In the genomic region with DNA sequence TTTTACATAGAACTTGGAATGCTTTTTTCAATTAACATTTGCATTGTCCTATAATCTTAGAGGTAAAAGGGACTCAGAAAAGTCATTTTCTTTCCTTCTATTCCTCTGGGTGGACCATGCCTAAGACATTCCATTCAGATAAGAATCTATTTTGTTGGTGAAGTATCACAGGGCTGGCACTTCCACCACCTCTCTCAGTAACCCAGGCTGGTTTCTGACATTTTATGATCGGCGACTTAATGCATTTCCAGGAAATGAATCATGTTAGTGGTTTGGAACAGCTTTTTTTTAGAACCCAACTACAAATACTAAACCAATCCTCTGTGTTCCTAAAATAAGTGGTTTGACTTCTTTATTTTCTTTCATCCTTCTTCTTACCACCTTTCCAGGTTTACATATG, we compare ENCODE assay signal across 11 cellular contexts. TPM values are rescaled to one million over a fixed set of nuclear protein-coding genes. Genes with fewer than 3 reads are reported as not detected.
A peak's percentile ranks its signal among the peaks of the same experiment; 100 is the strongest.
DNase-seq lines count a peak whose midpoint lies in the region; ATAC-seq and TF ChIP-seq lines count a peak whose summit lies in the region.
"Had no signal": no experiment of that assay in that cellular context is flagged by ENCODE, and none has a peak within 500 bp of the region (broad histone marks: within the 10 kb centered on the region; RNA-seq: fewer than 3 reads in every experiment).

No MANE protein-coding gene starts in this region.

- H3K9me3 ChIP-seq in mesenchymal stem cell (ENCODE audit: control insufficient read depth, low read length), result no peaks in the 10 kb centered on the region
- H3K9me3 ChIP-seq in colonic mucosa, result no peaks in the 10 kb centered on the region

- peak; percentile 83 for DNase-seq in ELR (ENCODE audit: low read depth)
- DNase-seq in M059J (ENCODE audit: low read depth), result peak; percentile 92
- no peak for DNase-seq in activated naive CD8-positive, alpha-beta T cell treated with anti-CD3 and anti-CD28 coated beads for 36 hours
- peak; percentile 28 for DNase-seq in mesenchymal stem cell
- DNase-seq in anterior cingulate cortex (lab: John Stamatoyannopoulos, UW), result no peak
- DNase-seq in NCI-H1105 (lab: John Stamatoyannopoulos, UW), result no peak
- DNase-seq in colonic mucosa, result no peak
- DNase-seq: midbrain, NCI-H526, trophoblast cell had no signal

- no peak overlapping the region for H3K18ac ChIP-seq in mesenchymal stem cell (ENCODE audit: low read depth in 1 of 2, low read length in 2 of 2)

- no peak overlapping the region for H2BK5ac ChIP-seq in mesenchymal stem cell (ENCODE audit: low read depth, low read length, poor library complexity, severe bottlenecking)

- H3K4me1 Mint-ChIP-seq in activated naive CD8-positive, alpha-beta T cell treated with anti-CD3 and anti-CD28 coated beads for 36 hours, result peaks cover 18% of the 10 kb centered on the region

- no peak overlapping the region for H2BK12ac ChIP-seq in mesenchymal stem cell (ENCODE audit: low read length in 2 of 2)

- peak overlapping the region; percentile 45 for H3K27ac Mint-ChIP-seq in activated naive CD8-positive, alpha-beta T cell treated with anti-CD3 and anti-CD28 coated beads for 36 hours

- no peak overlapping the region for H3K4me3 Mint-ChIP-seq in activated naive CD8-positive, alpha-beta T cell treated with anti-CD3 and anti-CD28 coated beads for 36 hours

- no peak overlapping the region for H2BK120ac ChIP-seq in mesenchymal stem cell (ENCODE audit: low read depth, low read length)

- no peak overlapping the region for H2BK15ac ChIP-seq in mesenchymal stem cell (ENCODE audit: low read depth, poor library complexity, severe bottlenecking)

- H2AK5ac ChIP-seq in mesenchymal stem cell (ENCODE audit: low read length, severe bottlenecking), result no peak overlapping the region

- H3K4me2 ChIP-seq in mesenchymal stem cell (ENCODE audit: low read length, poor library complexity, severe bottlenecking), result no peak overlapping the region

- no peak overlapping the region for H4K91ac ChIP-seq in mesenchymal stem cell (ENCODE audit: low read length)

- H3K79me1 ChIP-seq in mesenchymal stem cell (replicated peaks; ENCODE audit: low read length, poor library complexity, severe bottlenecking), result no peaks in the 10 kb centered on the region

- no peak overlapping the region for H3K9ac ChIP-seq in mesenchymal stem cell (ENCODE audit: low read length)
- no peak overlapping the region for H3K9ac ChIP-seq in colonic mucosa (ENCODE audit: low read depth in 2 of 2, low read length in 2 of 2)

- no peaks in the 10 kb centered on the region for H3K9me3 Mint-ChIP-seq in activated naive CD8-positive, alpha-beta T cell treated with anti-CD3 and anti-CD28 coated beads for 36 hours

- TF ChIP-seq CTCF in colonic mucosa (IDR thresholded peaks at IDR 0.05), result no peak

- peaks cover 11% of the 10 kb centered on the region for H3K27me3 Mint-ChIP-seq in activated naive CD8-positive, alpha-beta T cell treated with anti-CD3 and anti-CD28 coated beads for 36 hours

- H2AFZ ChIP-seq in mesenchymal stem cell (ENCODE audit: low read depth, low read length), result no peak overlapping the region

- H3K36me3 ChIP-seq in mesenchymal stem cell (ENCODE audit: control insufficient read depth in 1 of 2, insufficient read depth in 2 of 2, low read depth in 1 of 2, low read length in 2 of 2) (no peaks in the 10 kb centered on the region), colonic mucosa (no peaks in the 10 kb centered on the region)

- intact Hi-C loops in colonic mucosa (cut with DNase I), result no loop called here

- H3K23ac ChIP-seq in mesenchymal stem cell (ENCODE audit: low read length in 2 of 2), result no peak overlapping the region

- H4K8ac ChIP-seq in mesenchymal stem cell (ENCODE audit: low read length), result no peak overlapping the region

- peaks cover 3% of the 10 kb centered on the region for H3K36me3 Mint-ChIP-seq in activated naive CD8-positive, alpha-beta T cell treated with anti-CD3 and anti-CD28 coated beads for 36 hours

- no peak overlapping the region for H3K14ac ChIP-seq in mesenchymal stem cell (ENCODE audit: low read length in 2 of 2)

- no peak for ATAC-seq in GM21390 (IDR thresholded peaks at IDR 0.05; ENCODE audit: unreplicated experiment)

- H3K4me3 ChIP-seq in mesenchymal stem cell (ENCODE audit: insufficient read depth in 1 of 2, low read depth in 1 of 2, low read length in 2 of 2) (no peak overlapping the region), colonic mucosa (no peak overlapping the region)

- no peak overlapping the region for H3K4ac ChIP-seq in mesenchymal stem cell (ENCODE audit: low read depth in 1 of 2, low read length in 2 of 2)

- H3K4me1 ChIP-seq in mesenchymal stem cell (ENCODE audit: control insufficient read depth, insufficient read depth, low read depth, low read length) (no peaks in the 10 kb centered on the region), colonic mucosa (no peaks in the 10 kb centered on the region)

- WGBS in mesenchymal stem cell, result 0% methylated on average over 2 of the region's 2 CpGs

- H3K27me3 ChIP-seq in mesenchymal stem cell (ENCODE audit: control insufficient read depth in 1 of 2, insufficient read depth in 1 of 2, low read length in 2 of 2) (no peaks in the 10 kb centered on the region), colonic mucosa (no peaks in the 10 kb centered on the region)

- H3K27ac ChIP-seq in mesenchymal stem cell (ENCODE audit: low read length, poor library complexity, severe bottlenecking), result no peak overlapping the region
- no peak overlapping the region for H3K27ac ChIP-seq in colonic mucosa

RNA-seq across cellular contexts. Expression of a gene that starts 27.0 kb away (rescaled TPM):
- total RNA-seq in M059J (2014; rRNA removed; shearing (Covaris generic)), result 3.0 and 3.6 TPM in 2 replicates
- 1 to 10 TPM in 1 of 2 experiments, under 1 TPM in 1; 0.74 to 1.0 TPM for total RNA-seq in activated naive CD8-positive, alpha-beta T cell treated with anti-CD3 and anti-CD28 coated beads for 36 hours
- polyA plus RNA-seq in mesenchymal stem cell (2013, experiment 1 of 2), result not detected
- not detected for polyA plus RNA-seq in mesenchymal stem cell (2013, experiment 2 of 2)
- under 1 TPM in 1 of 2 donors, not detected in 1; 0.10 TPM for total RNA-seq in colonic mucosa

Comparison
In these comparisons a context has a peak if more than half of its experiments do, and no peak if none do; other contexts are left out.
1. DNase-seq: peak in ELR (single experiment), M059J (single experiment) and mesenchymal stem cell (single experiment); none in activated naive CD8-positive, alpha-beta T cell treated with anti-CD3 and anti-CD28 coated beads for 36 hours (single experiment), anterior cingulate cortex (0 of 58), NCI-H1105 (single experiment) and colonic mucosa (single experiment).